ENCODE assay signal across 11 cellular contexts in genomic region chr4:57100979-57101629, GRCh38. TPM values are rescaled to one million over a fixed set of nuclear protein-coding genes. Genes with fewer than 3 reads are reported as not detected.
DNase-seq lines count a peak whose midpoint lies in the region; ATAC-seq, FAIRE-seq and TF ChIP-seq lines count a peak whose summit lies in the region.
"Had no signal": no experiment of that assay in that cellular context is flagged by ENCODE, and none has a peak within 500 bp of the region (broad histone marks: within the 10 kb centered on the region; RNA-seq: fewer than 3 reads in every experiment).

No MANE protein-coding gene starts in this region.

- H3K27me3 ChIP-seq in prostate gland (replicated peaks; ENCODE audit: insufficient read depth) = no peaks in the 10 kb centered on the region

- in situ Hi-C loops in SK-MEL-5 (cut with HindIII; ENCODE audit: low pct_unique_long_range_greater_than_20kb, low sequenced_read_pairs) = no loop called here

- H3K27ac Mint-ChIP-seq in activated naive CD4-positive, alpha-beta T cell treated with anti-CD3 and anti-CD28 coated beads, Interleukin-2, amount 50 U/mL, for 72 hours = no peak overlapping the region

- 9% methylated on average over 4 of the region's 4 CpGs for WGBS in A549 (ENCODE audit: missing lambda C conversion rate)
- WGBS in prostate gland = 40% methylated on average over 4 of the region's 4 CpGs

- H3K9me3 ChIP-seq in A549 = no peaks in the 10 kb centered on the region
- no peaks in the 10 kb centered on the region for H3K9me3 ChIP-seq in prostate gland

- CTCF ChIA-PET in A549 (lab: Yijun Ruan, JAX) = interaction anchor here (1.2 to 2.0 kb wide), 2 partner anchors 36 to 63 kb away, joined by 3 to 6 read pairs; no protein-coding TSS in a partner anchor

- TF ChIP-seq POLR2A in A549 (IDR thresholded peaks at IDR 0.05; ENCODE audit: low read length) (no peak), prostate gland (IDR thresholded peaks at IDR 0.05) (no peak)

- POLR2A ChIA-PET in A549 (lab: Yijun Ruan, JAX) = no interaction called here

- H3K4me3 ChIP-seq in A549 (0 out of 3 replicates have a peak overlapping the region, but pooled peaks have one; percentile 11), fibroblast of mammary gland (ENCODE audit: control insufficient read depth, low read depth, low read length) (no peak overlapping the region), prostate gland (no peak overlapping the region)

- H3K9me3 Mint-ChIP-seq in activated naive CD4-positive, alpha-beta T cell treated with anti-CD3 and anti-CD28 coated beads, Interleukin-2, amount 50 U/mL, for 72 hours = no peaks in the 10 kb centered on the region

- peak in 1 of 2 experiments; percentile 72 for DNase-seq in A549 (ENCODE audit: low read depth in 1 of 2, low spot score in 1 of 2)
- DNase-seq in SK-MEL-5 (ENCODE audit: low read depth, low spot score) = peak; percentile 41
- DNase-seq in fibroblast of mammary gland (ENCODE audit: low read depth) = peak; percentile 51
- DNase-seq in prostate gland (ENCODE audit: low spot score) = no peak
- DNase-seq in activated naive CD4-positive, alpha-beta T cell treated with anti-CD3 and anti-CD28 coated beads, Interleukin-2, amount 50 U/mL, for 72 hours (ENCODE audit: low spot score in 2 of 2) = no peak
- no peak for DNase-seq in amniotic stem cell (lab: John Stamatoyannopoulos, UW)
- no peak for DNase-seq in NCI-H146 treated with DMSO at 0.1 percent for 48 hours (lab: John Stamatoyannopoulos, UW; ENCODE audit: unreplicated experiment)
- DNase-seq: T1000 had no signal

- TF ChIP-seq CTCF in A549 (IDR thresholded peaks at IDR 0.05) (no peak), fibroblast of mammary gland (conservative IDR thresholded peaks at IDR 0.05; ENCODE audit: control insufficient read depth, insufficient read depth, low read depth, low read length) (no peak), prostate gland (IDR thresholded peaks at IDR 0.05) (no peak)

- H3K27ac ChIP-seq in A549 (peak overlapping the region; percentile 74 to 88), prostate gland (peak overlapping the region; percentile 59 to 76)

- H3K36me3 ChIP-seq in prostate gland = no peaks in the 10 kb centered on the region

- H3K4me1 ChIP-seq in A549 (peaks cover 95% of the 10 kb centered on the region), prostate gland (replicated peaks) (no peaks in the 10 kb centered on the region)

- no peaks in the 10 kb centered on the region for H3K36me3 Mint-ChIP-seq in activated naive CD4-positive, alpha-beta T cell treated with anti-CD3 and anti-CD28 coated beads, Interleukin-2, amount 50 U/mL, for 72 hours

- TF ChIP-seq RAD21 in A549 (conservative IDR thresholded peaks at IDR 0.05 in 1 of 2, IDR thresholded peaks at IDR 0.05 in 1 of 2) = peak in 1 of 2 experiments; percentile 23; a peak in 1 of 5 replicates

- peak in 1 of 2 experiments; percentile 22; a peak in 1 of 5 replicates for TF ChIP-seq EP300 in A549 (IDR thresholded peaks at IDR 0.05)

- FAIRE-seq in A549 (lab: Jason Lieb, UNC) = no peak

- ATAC-seq in A549 = peak in 1 of 2 experiments; percentile 50; a peak in 3 of 6 replicates
- ATAC-seq in activated naive CD4-positive, alpha-beta T cell treated with anti-CD3 and anti-CD28 coated beads, Interleukin-2, amount 50 U/mL, for 72 hours = no peak
- no peak for ATAC-seq in HG03196 (IDR thresholded peaks at IDR 0.05; ENCODE audit: unreplicated experiment)
- ATAC-seq: PC-3 had no signal

- intact Hi-C loops in prostate gland (cut with DNase I) = no loop called here

- peak overlapping the region; percentile 77 for H3K4me2 ChIP-seq in A549

TF ChIP-seq in A549, 52 proteins besides CTCF, POLR2A, EP300 and RAD21:
- TF ChIP-seq GATA3 (IDR thresholded peaks at IDR 0.05; ENCODE audit: borderline replicate concordance) = peak; percentile 60; the same call in 1 of the 2 replicates
- no peak for TF ChIP-seq FOSL2 (IDR thresholded peaks at IDR 0.05)
- TF ChIP-seq FOSL2 (CRISPR knock-in tag; IDR thresholded peaks at IDR 0.05) = 0 out of 2 replicates have a peak, but pooled peaks have one; percentile 3
- no peak for TF ChIP-seq MAFK (IDR thresholded peaks at IDR 0.05; ENCODE audit: partially characterized antibody)
- TF ChIP-seq CEBPB (IDR thresholded peaks at IDR 0.05) = peak in 1 of 2 experiments; percentile 37; a peak in 1 of 4 replicates

RNA-seq across cellular contexts. Expression of gene IGFBP7, which starts 9.1 kb away (rescaled TPM):
- polyA plus RNA-seq in A549 (2011; rRNA removed) (120 and 133 TPM in 2 replicates), A549 (2017; fragmentation: RNase III; extraction: RNeasy Plus Mini Kit Qiagen cat#74134 plus additional on column Dnase treatment) (177 to 255 TPM (median 227 TPM) in 3 replicates)
- polyA plus RNA-seq in A549 (2012; cell fraction: cytosol; rRNA removed) = 149 and 189 TPM in 2 replicates
- 215 and 294 TPM in 2 replicates for polyA plus RNA-seq in A549 (2012; cell fraction: nucleus; rRNA removed)
- polyA minus RNA-seq in A549 (2011; rRNA and poly(A)+ RNA removed) = 26.4 and 27.2 TPM in 2 replicates
- total RNA-seq in SK-MEL-5 (2014; rRNA removed; shearing (Covaris generic)) = 210 and 214 TPM in 2 replicates
- 312 and 354 TPM in 2 replicates for polyA plus RNA-seq in SK-MEL-5 (2015; cell fraction: cytosol; rRNA removed)
- polyA plus RNA-seq in SK-MEL-5 (2015; cell fraction: nucleus; rRNA removed) = 79.2 and 85.7 TPM in 2 replicates
- total RNA-seq in prostate gland = 1,000 to 10,000 TPM in 1 of 2 donors, 100 to 1,000 TPM in 1; 322 to 1,366 TPM
- under 1 TPM in 1 of 2 donors, not detected in 1; 0.32 TPM for total RNA-seq in activated naive CD4-positive, alpha-beta T cell treated with anti-CD3 and anti-CD28 coated beads, Interleukin-2, amount 50 U/mL, for 72 hours
- total RNA-seq: activated CD8-positive, alpha-beta memory T cell treated with anti-CD3 and anti-CD28 coated beads for 36 hours; PC-3 had no signal

Comparison
In these comparisons a context has a peak if more than half of its experiments do, and no peak if none do; other contexts are left out.
1. DNase-seq: peak in SK-MEL-5 (single experiment) and fibroblast of mammary gland (single experiment); none in prostate gland (single experiment), activated naive CD4-positive, alpha-beta T cell treated with anti-CD3 and anti-CD28 coated beads, Interleukin-2, amount 50 U/mL, for 72 hours (0 of 2), amniotic stem cell (single experiment) and NCI-H146 treated with DMSO at 0.1 percent for 48 hours (single experiment).
2. RNA of gene IGFBP7, which starts 9.1 kb away (total RNA-seq): 322 to 1,366 TPM in prostate gland and 210 to 214 TPM in SK-MEL-5; 0.32 TPM in activated naive CD4-positive, alpha-beta T cell treated with anti-CD3 and anti-CD28 coated beads, Interleukin-2, amount 50 U/mL, for 72 hours; every median in the first group is over 100 times any median in the second.